In genomic region chr5:180636403-180637075, GRCh38 we compare ENCODE assay signal across 18 cellular contexts. TPM values are rescaled to one million over a fixed set of nuclear protein-coding genes. Genes with fewer than 3 reads are reported as not detected.
A peak's percentile ranks its signal among the peaks of the same experiment; 100 is the strongest.
DNase-seq lines count a peak whose midpoint lies in the region; ATAC-seq and TF ChIP-seq lines count a peak whose summit lies in the region.
"Had no signal": no experiment of that assay in that cellular context is flagged by ENCODE, and none has a peak within 500 bp of the region (broad histone marks: within the 10 kb centered on the region; RNA-seq: fewer than 3 reads in every experiment).

No MANE protein-coding gene starts in this region.

- H3K27me3 Mint-ChIP-seq in natural killer cell treated with Interleukin-12 subunit alpha and Interleukin-12 subunit beta and Interleukin-15 and Interleukin-18, amount 100 ng/mL, for 72 hours = peaks cover 0 to 3% of the 10 kb centered on the region in 2 donors
- H3K27me3 Mint-ChIP-seq in natural killer cell (ENCODE audit: low read depth in 2 of 2) = peaks cover 0 to 3% of the 10 kb centered on the region in 2 donors

- no peaks in the 10 kb centered on the region for H3K4me1 ChIP-seq in aorta (ENCODE audit: control insufficient read depth in 1 of 2, insufficient read depth in 2 of 2, low read length in 2 of 2)

- H3K4me3 Mint-ChIP-seq in natural killer cell treated with Interleukin-12 subunit alpha and Interleukin-12 subunit beta and Interleukin-15 and Interleukin-18, amount 100 ng/mL, for 72 hours = no peak overlapping the region
- no peak overlapping the region for H3K4me3 Mint-ChIP-seq in natural killer cell
- H3K4me3 Mint-ChIP-seq: activated T-cell treated with anti-CD3 and anti-CD28 coated beads, Interleukin-2, amount 50 U/mL, for 4 hours; T-helper 1 cell treated with Interleukin-12 subunit alpha and Interleukin-12 subunit beta and Interleukin-4 antibody, amounts not matched to agents 30 μg/mL and 1 μg/mL, for 36 hours had no signal

- no peak overlapping the region for H3K27ac Mint-ChIP-seq in natural killer cell treated with Interleukin-12 subunit alpha and Interleukin-12 subunit beta and Interleukin-15 and Interleukin-18, amount 100 ng/mL, for 72 hours
- no peak overlapping the region for H3K27ac Mint-ChIP-seq in natural killer cell
- H3K27ac Mint-ChIP-seq: T-helper 1 cell treated with Interleukin-12 subunit alpha and Interleukin-12 subunit beta and Interleukin-4 antibody, amounts not matched to agents 30 μg/mL and 1 μg/mL, for 36 hours had no signal

- no peaks in the 10 kb centered on the region for H3K36me3 ChIP-seq in aorta (ENCODE audit: control insufficient read depth in 1 of 2, insufficient read depth in 2 of 2, low read length in 1 of 2)
- H3K36me3 ChIP-seq: esophagus squamous epithelium, upper lobe of left lung had no signal

- H3K36me3 Mint-ChIP-seq in natural killer cell treated with Interleukin-12 subunit alpha and Interleukin-12 subunit beta and Interleukin-15 and Interleukin-18, amount 100 ng/mL, for 72 hours = no peaks in the 10 kb centered on the region
- no peaks in the 10 kb centered on the region for H3K36me3 Mint-ChIP-seq in natural killer cell

- no peaks in the 10 kb centered on the region for H3K27me3 ChIP-seq in aorta (ENCODE audit: control insufficient read depth in 1 of 2, insufficient read depth in 2 of 2, low read length in 1 of 2)
- H3K27me3 ChIP-seq: upper lobe of left lung had no signal

- H3K9me3 ChIP-seq in aorta (ENCODE audit: control insufficient read depth, low read length) = no peaks in the 10 kb centered on the region
- H3K9me3 ChIP-seq: esophagus squamous epithelium, upper lobe of left lung had no signal

- no peaks in the 10 kb centered on the region for H3K4me1 Mint-ChIP-seq in natural killer cell treated with Interleukin-12 subunit alpha and Interleukin-12 subunit beta and Interleukin-15 and Interleukin-18, amount 100 ng/mL, for 72 hours (ENCODE audit: low read depth in 2 of 2)
- peaks cover 0 to 5% of the 10 kb centered on the region in 2 donors for H3K4me1 Mint-ChIP-seq in natural killer cell

- 64 to 65% methylated on average over 18 of the region's 18 CpGs for WGBS in aorta, 2 donors

- no peaks in the 10 kb centered on the region for H3K9me3 Mint-ChIP-seq in natural killer cell treated with Interleukin-12 subunit alpha and Interleukin-12 subunit beta and Interleukin-15 and Interleukin-18, amount 100 ng/mL, for 72 hours
- H3K9me3 Mint-ChIP-seq in natural killer cell = peaks cover 0 to 2% of the 10 kb centered on the region in 2 donors
- H3K9me3 Mint-ChIP-seq: activated T-cell treated with anti-CD3 and anti-CD28 coated beads, Interleukin-2, amount 50 U/mL, for 4 hours; T-helper 1 cell treated with Interleukin-12 subunit alpha and Interleukin-12 subunit beta and Interleukin-4 antibody, amounts not matched to agents 30 μg/mL and 1 μg/mL, for 36 hours had no signal

- intact Hi-C loops in natural killer cell (cut with micrococcal nuclease) (no loop called here), aorta (cut with DNase I) (no loop called here)

- no peak for TF ChIP-seq CTCF in natural killer cell (IDR thresholded peaks at IDR 0.05)

- peak; percentile 49 for DNase-seq in natural killer cell treated with Interleukin-12 subunit alpha and Interleukin-12 subunit beta and Interleukin-15 and Interleukin-18, amount 100 ng/mL, for 72 hours (ENCODE audit: low spot score)
- DNase-seq in natural killer cell (no peak), astrocyte of the hippocampus (ENCODE audit: low read depth, low spot score) (peak; percentile 71), kidney glomerular epithelial cell (lab: John Stamatoyannopoulos, UW) (peak; percentile 52), aorta (peak; percentile 30 to 43), mesenteric fat pad (ENCODE audit: low spot score) (no peak)
- DNase-seq: activated T-cell treated with anti-CD3 and anti-CD28 coated beads, Interleukin-2, amount 50 U/mL, for 4 hours; esophagus squamous epithelium; hippocampal formation; NCI-H774 had no signal

- no peak for ATAC-seq in natural killer cell treated with Interleukin-12 subunit alpha and Interleukin-12 subunit beta and Interleukin-15 and Interleukin-18, amount 100 ng/mL, for 72 hours
- no peak for ATAC-seq in natural killer cell
- no peak for ATAC-seq in aorta (ENCODE audit: low FRiP score)
- ATAC-seq in GM18870 (IDR thresholded peaks at IDR 0.05; ENCODE audit: unreplicated experiment) = no peak
- ATAC-seq in HG02763 (IDR thresholded peaks at IDR 0.05; ENCODE audit: unreplicated experiment) = no peak
- ATAC-seq: activated T-cell treated with anti-CD3 and anti-CD28 coated beads, Interleukin-2, amount 50 U/mL, for 4 hours had no signal

- H3K27ac ChIP-seq in aorta (ENCODE audit: low read depth in 1 of 2, low read length in 2 of 2) = no peak overlapping the region
- H3K27ac ChIP-seq: esophagus squamous epithelium, RWPE1, upper lobe of left lung had no signal

- no peak overlapping the region for H3K4me3 ChIP-seq in aorta (ENCODE audit: low read length in 2 of 2)
- H3K4me3 ChIP-seq: esophagus squamous epithelium, upper lobe of left lung had no signal

RNA-seq across cellular contexts. Expression of gene FLT4, which starts 12.9 kb away (rescaled TPM):
- total RNA-seq in natural killer cell treated with Interleukin-12 subunit alpha and Interleukin-12 subunit beta and Interleukin-15 and Interleukin-18, amount 100 ng/mL, for 72 hours = under 1 TPM; 0.26 to 0.47 TPM
- under 1 TPM; 0.68 to 0.92 (median 0.78) TPM for total RNA-seq in natural killer cell
- 10 to 100 TPM; 13.7 to 22.1 TPM for total RNA-seq in aorta
- polyA plus RNA-seq in aorta = 1 to 10 TPM in 1 of 2 donors, under 1 TPM in 1; 0.13 to 1.6 TPM
- total RNA-seq in mesenteric fat pad = 26.8 TPM
- total RNA-seq: MCF 10A had no signal

RNA-seq across cellular contexts. Expression of gene SCGB3A1, which starts 45.2 kb away (rescaled TPM):
- total RNA-seq in natural killer cell treated with Interleukin-12 subunit alpha and Interleukin-12 subunit beta and Interleukin-15 and Interleukin-18, amount 100 ng/mL, for 72 hours = not detected
- total RNA-seq in natural killer cell = not detected
- total RNA-seq in aorta = not detected
- 1 to 10 TPM in 1 of 2 donors, not detected in 1; 2.0 TPM for polyA plus RNA-seq in aorta
- total RNA-seq in mesenteric fat pad = 0.71 TPM
- total RNA-seq: liver, MCF 10A had no signal
- polyA plus RNA-seq: neural cell had no signal

Comparison
In these comparisons a context has a peak if more than half of its experiments do, and no peak if none do; other contexts are left out.
1. DNase-seq: peak in natural killer cell treated with Interleukin-12 subunit alpha and Interleukin-12 subunit beta and Interleukin-15 and Interleukin-18, amount 100 ng/mL, for 72 hours (single experiment), astrocyte of the hippocampus (single experiment), kidney glomerular epithelial cell (single experiment) and aorta (2 of 2); none in natural killer cell (single experiment) and mesenteric fat pad (single experiment).
2. RNA of gene FLT4, which starts 12.9 kb away (total RNA-seq): 26.8 TPM in mesenteric fat pad (single experiment) and 13.7 to 22.1 TPM in aorta; 0.68 to 0.92 TPM in natural killer cell and 0.26 to 0.47 TPM in natural killer cell treated with Interleukin-12 subunit alpha and Interleukin-12 subunit beta and Interleukin-15 and Interleukin-18, amount 100 ng/mL, for 72 hours; every median in the first group is over 4 times any median in the second.